In the genomic region with DNA sequence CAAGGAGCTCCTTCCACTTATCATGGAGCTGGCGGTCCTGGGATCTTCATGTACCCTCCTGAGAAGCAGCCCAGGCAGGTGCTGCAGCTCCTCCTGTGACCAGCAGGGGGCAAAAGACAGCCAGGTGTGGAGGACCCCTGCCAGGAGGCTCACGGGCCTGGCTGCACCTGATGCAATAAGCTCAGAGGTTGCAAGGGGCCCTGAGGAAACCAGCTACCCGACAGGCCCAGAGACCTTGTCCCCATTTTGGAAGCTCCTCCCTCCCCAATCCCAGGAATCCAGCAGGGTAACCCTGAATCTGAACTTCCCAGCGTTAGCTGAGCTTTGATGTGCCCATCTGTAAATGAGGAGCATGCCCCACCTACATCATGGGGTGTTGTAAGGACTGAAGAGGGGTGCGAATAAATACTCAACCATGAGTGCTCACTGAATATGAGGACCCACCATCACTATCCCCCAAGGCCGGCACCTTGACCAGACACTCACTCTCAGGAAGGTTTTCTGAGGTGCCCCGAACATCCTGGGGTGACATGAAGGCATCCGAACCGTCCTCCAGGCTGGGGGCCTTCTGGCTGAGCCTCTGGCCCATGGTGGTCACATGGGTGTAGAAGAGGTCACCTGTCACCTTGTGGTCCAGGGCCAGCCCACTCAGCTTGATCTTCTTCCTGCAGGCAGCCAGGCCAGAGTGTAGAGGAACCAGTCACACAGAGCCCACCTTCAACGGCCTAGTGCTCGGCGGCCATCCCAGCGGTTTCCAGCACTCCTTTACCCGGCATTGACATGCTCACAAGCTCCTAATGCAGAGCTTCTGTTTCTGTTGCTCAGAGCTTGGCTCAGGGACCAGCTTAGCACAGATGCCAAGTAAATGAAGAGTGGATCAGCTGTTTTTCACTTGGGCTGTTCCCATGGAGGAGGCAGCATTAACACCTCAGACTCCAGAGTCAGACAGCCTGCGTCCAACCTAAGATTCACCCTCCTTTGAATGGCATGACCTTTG, we compare ENCODE assay signal across 8 cellular contexts. TPM values are rescaled to one million over a fixed set of nuclear protein-coding genes. Genes with fewer than 3 reads are reported as not detected.
DNase-seq lines count a peak whose midpoint lies in the region; ATAC-seq and TF ChIP-seq lines count a peak whose summit lies in the region.

No MANE protein-coding gene starts in this region.

- H3K9me3 ChIP-seq in SK-N-SH = no peaks in the 10 kb centered on the region
- H3K9me3 ChIP-seq in iPS-20b (ENCODE audit: insufficient read depth, low read depth, low read length) = no peaks in the 10 kb centered on the region

- H3K36me3 Mint-ChIP-seq in activated naive CD8-positive, alpha-beta T cell treated with anti-CD3 and anti-CD28 coated beads, Interleukin-2, amount 10 ng/mL, durations not matched to agents 7 days and 5 days = peaks cover 14% of the 10 kb centered on the region

- H3K4me1 Mint-ChIP-seq in activated naive CD8-positive, alpha-beta T cell treated with anti-CD3 and anti-CD28 coated beads, Interleukin-2, amount 10 ng/mL, durations not matched to agents 7 days and 5 days = peaks cover 15% of the 10 kb centered on the region

- H3K9ac ChIP-seq in SK-N-SH (no peak overlapping the region), iPS-20b (ENCODE audit: low read depth, low read length) (peak overlapping the region; percentile 68)

- no peaks in the 10 kb centered on the region for H4K20me1 ChIP-seq in SK-N-SH (ENCODE audit: insufficient read depth)

- peak; percentile 62 for ATAC-seq in Right ventricle myocardium inferior
- peak; percentile 70 for ATAC-seq in HG03469 (IDR thresholded peaks at IDR 0.05; ENCODE audit: unreplicated experiment)
- ATAC-seq in activated naive CD8-positive, alpha-beta T cell treated with anti-CD3 and anti-CD28 coated beads, Interleukin-2, amount 10 ng/mL, durations not matched to agents 7 days and 5 days (ENCODE audit: low read depth) = peak; percentile 82

- H3K4me2 ChIP-seq in SK-N-SH = no peak overlapping the region

- TF ChIP-seq EP300 in SK-N-SH (IDR thresholded peaks at IDR 0.05; ENCODE audit: borderline replicate concordance in 1 of 2, low read depth in 1 of 2, low read length in 1 of 2) = no peak

- H3K9me2 ChIP-seq in SK-N-SH = no peaks in the 10 kb centered on the region

- H3K4me3 ChIP-seq in SK-N-SH (ENCODE audit: low read depth in 2 of 2, low read length in 1 of 2) (no peak overlapping the region; a peak in 1 of 4 replicates), iPS-20b (ENCODE audit: low read length) (no peak overlapping the region)

- no peaks in the 10 kb centered on the region for H3K9me3 Mint-ChIP-seq in activated naive CD8-positive, alpha-beta T cell treated with anti-CD3 and anti-CD28 coated beads, Interleukin-2, amount 10 ng/mL, durations not matched to agents 7 days and 5 days

- H3K79me2 ChIP-seq in SK-N-SH (ENCODE audit: insufficient read depth) = no peaks in the 10 kb centered on the region

- peak overlapping the region; percentile 88 for H3K27ac Mint-ChIP-seq in activated naive CD8-positive, alpha-beta T cell treated with anti-CD3 and anti-CD28 coated beads, Interleukin-2, amount 10 ng/mL, durations not matched to agents 7 days and 5 days

- no peaks in the 10 kb centered on the region for H3K27me3 Mint-ChIP-seq in activated naive CD8-positive, alpha-beta T cell treated with anti-CD3 and anti-CD28 coated beads, Interleukin-2, amount 10 ng/mL, durations not matched to agents 7 days and 5 days

- H3K27me3 ChIP-seq in SK-N-SH (ENCODE audit: insufficient read depth) (no peaks in the 10 kb centered on the region), iPS-20b (ENCODE audit: insufficient read depth, low read length) (no peaks in the 10 kb centered on the region)

- intact Hi-C loops in Right ventricle myocardium inferior (cut with DNase I) = loop anchor here (1.0 kb wide), 1 partner anchor 33 kb away; no protein-coding TSS in a partner anchor
- intact Hi-C loops in cardiac septum (cut with DNase I) = loop anchor here (1.0 to 10.0 kb wide), 2 partner anchors 33 to 151 kb away; partner anchors contain the start of gene YPEL4

- H3K36me3 ChIP-seq in SK-N-SH (replicated peaks in 1 of 2; ENCODE audit: control insufficient read depth in 1 of 2, insufficient read depth in 2 of 2, low read length in 1 of 2) (no peaks in the 10 kb centered on the region), iPS-20b (ENCODE audit: insufficient read depth, low read depth, low read length) (peaks cover 34% of the 10 kb centered on the region; the same call in 1 of the 2 replicates)

- TF ChIP-seq RAD21 in SK-N-SH (IDR thresholded peaks at IDR 0.05; ENCODE audit: low read length) = peak; percentile 71

- peaks cover 2% of the 10 kb centered on the region for H3F3A ChIP-seq in SK-N-SH (replicated peaks; ENCODE audit: insufficient read depth)

- 77% methylated on average over 4 of the region's 15 CpGs for WGBS in SK-N-SH (ENCODE audit: low lambda C conversion rate)

- H3K4me3 Mint-ChIP-seq in activated naive CD8-positive, alpha-beta T cell treated with anti-CD3 and anti-CD28 coated beads, Interleukin-2, amount 10 ng/mL, durations not matched to agents 7 days and 5 days = no peak overlapping the region

- peaks cover 0 to 3% of the 10 kb centered on the region in 2 experiments; a peak in 1 of 4 replicates for H3K4me1 ChIP-seq in SK-N-SH (ENCODE audit: control insufficient read depth in 1 of 2, insufficient read depth in 2 of 2, low read depth in 1 of 2, low read length in 1 of 2)
- H3K4me1 ChIP-seq in iPS-20b (ENCODE audit: insufficient read depth, low read length) = no peaks in the 10 kb centered on the region

- TF ChIP-seq CTCF in SK-N-SH (IDR thresholded peaks at IDR 0.05) = peak; percentile 90

- POLR2A ChIA-PET in SK-N-SH (lab: Yijun Ruan, JAX) = interaction anchor here (0.6 to 1.8 kb wide), 6 partner anchors 19 to 154 kb away, joined by 3 to 12 read pairs (median 4); partner anchors contain the start of gene SLC43A1
- POLR2A ChIA-PET in activated naive CD8-positive, alpha-beta T cell treated with anti-CD3 and anti-CD28 coated beads, Interleukin-2, amount 10 ng/mL, durations not matched to agents 7 days and 5 days (lab: Charles Lee) = interaction anchor here (0.6 to 2.9 kb wide), 10 partner anchors 8 to 153 kb away, joined by 3 to 29 read pairs (median 4); partner anchors contain the start of genes SLC43A1, TIMM10 and UBE2L6

- no peak overlapping the region for H2AFZ ChIP-seq in SK-N-SH (ENCODE audit: low read depth)

- DNase-seq in Right ventricle myocardium inferior (ENCODE audit: missing footprints) (no peak), cardiac septum (ENCODE audit: low spot score) (no peak), SK-N-SH (peak; percentile 78), GM03348 (ENCODE audit: low spot score) (no peak)
- DNase-seq in activated naive CD8-positive, alpha-beta T cell treated with anti-CD3 and anti-CD28 coated beads, Interleukin-2, amount 10 ng/mL, durations not matched to agents 7 days and 5 days = peak; percentile 76
- peak; percentile 77 for DNase-seq in stimulated activated CD4-positive, alpha-beta T cell treated with anti-CD3 and anti-CD28 coated beads, Interleukin-2, amount 100 ng/mL, for 4 hours (ENCODE audit: low read depth)

- CTCF ChIA-PET in SK-N-SH (lab: Yijun Ruan, JAX) = interaction anchor here (0.6 to 27.2 kb wide), 41 partner anchors 11 to 254 kb away, joined by 3 to 517 read pairs (median 4); partner anchors contain the start of genes P2RX3, RTN4RL2, SLC43A1 and TIMM10

- H3K27ac ChIP-seq in SK-N-SH (ENCODE audit: low read depth in 2 of 2, low read length in 1 of 2) = no peak overlapping the region
- peak overlapping the region; percentile 68 for H3K27ac ChIP-seq in iPS-20b (ENCODE audit: low read length)

TF ChIP-seq in SK-N-SH, 30 proteins besides CTCF, POLR2A, EP300 and RAD21:
- TF ChIP-seq MEF2A (IDR thresholded peaks at IDR 0.05; ENCODE audit: borderline replicate concordance, low read depth) = no peak
- TF ChIP-seq FOXJ3 (CRISPR knock-in tag; IDR thresholded peaks at IDR 0.05) = no peak
- TF ChIP-seq SMC3 (IDR thresholded peaks at IDR 0.05; ENCODE audit: low read depth, low read length) = peak; percentile 75

RNA-seq across cellular contexts. Expression of gene SLC43A1, which starts 21.7 kb away (rescaled TPM):
- total RNA-seq in Right ventricle myocardium inferior = 6.4 TPM
- total RNA-seq in cardiac septum = 2.0 TPM
- polyA plus RNA-seq in SK-N-SH (2012; rRNA removed) = 3.7 and 4.4 TPM in 2 replicates
- 1.7 and 3.2 TPM in 2 replicates for polyA plus RNA-seq in SK-N-SH (2012; cell fraction: cytosol; rRNA removed)
- 11.4 and 13.9 TPM in 2 replicates for polyA plus RNA-seq in SK-N-SH (2012; cell fraction: nucleus; rRNA removed)
- total RNA-seq in activated naive CD8-positive, alpha-beta T cell treated with anti-CD3 and anti-CD28 coated beads, Interleukin-2, amount 10 ng/mL, durations not matched to agents 7 days and 5 days = 10 to 100 TPM; 28.2 to 28.8 TPM

RNA-seq across cellular contexts. Expression of gene RTN4RL2, which starts 33.5 kb away (rescaled TPM):
- 1.6 TPM for total RNA-seq in Right ventricle myocardium inferior
- total RNA-seq in cardiac septum = 0.73 TPM
- 0.08 and 0.30 TPM in 2 replicates for polyA plus RNA-seq in SK-N-SH (2012; rRNA removed)
- polyA plus RNA-seq in SK-N-SH (2012; cell fraction: cytosol; rRNA removed) = 0.13 and 0.39 TPM in 2 replicates
- 0.26 and 0.65 TPM in 2 replicates for polyA plus RNA-seq in SK-N-SH (2012; cell fraction: nucleus; rRNA removed)
- 1 to 10 TPM in 1 of 2 experiments, under 1 TPM in 1; 0.96 to 1.6 TPM for total RNA-seq in activated naive CD8-positive, alpha-beta T cell treated with anti-CD3 and anti-CD28 coated beads, Interleukin-2, amount 10 ng/mL, durations not matched to agents 7 days and 5 days

RNA-seq across cellular contexts. Expression of gene TIMM10, which starts 36.7 kb away (rescaled TPM):
- total RNA-seq in Right ventricle myocardium inferior (58.1 TPM), cardiac septum (71.6 TPM)
- 179 and 189 TPM in 2 replicates for polyA plus RNA-seq in SK-N-SH (2012; rRNA removed)
- polyA plus RNA-seq in SK-N-SH (2012; cell fraction: cytosol; rRNA removed) = 164 and 176 TPM in 2 replicates
- polyA plus RNA-seq in SK-N-SH (2012; cell fraction: nucleus; rRNA removed) = 53.8 and 76.0 TPM in 2 replicates
- 10 to 100 TPM; 44.0 to 48.1 TPM for total RNA-seq in activated naive CD8-positive, alpha-beta T cell treated with anti-CD3 and anti-CD28 coated beads, Interleukin-2, amount 10 ng/mL, durations not matched to agents 7 days and 5 days

RNA-seq across cellular contexts. Expression of gene SMTNL1, which starts 43.6 kb away (rescaled TPM):
- total RNA-seq in Right ventricle myocardium inferior (not detected), cardiac septum (not detected)
- polyA plus RNA-seq in SK-N-SH (2012; rRNA removed) = not detected in 2 replicates
- not detected in 2 replicates for polyA plus RNA-seq in SK-N-SH (2012; cell fraction: cytosol; rRNA removed)
- not detected in 2 replicates for polyA plus RNA-seq in SK-N-SH (2012; cell fraction: nucleus; rRNA removed)
- total RNA-seq in activated naive CD8-positive, alpha-beta T cell treated with anti-CD3 and anti-CD28 coated beads, Interleukin-2, amount 10 ng/mL, durations not matched to agents 7 days and 5 days = not detected

Comparison
In these comparisons a context has a peak if more than half of its experiments do, and no peak if none do; other contexts are left out.
1. DNase-seq: peak in SK-N-SH (single experiment), activated naive CD8-positive, alpha-beta T cell treated with anti-CD3 and anti-CD28 coated beads, Interleukin-2, amount 10 ng/mL, durations not matched to agents 7 days and 5 days (single experiment) and stimulated activated CD4-positive, alpha-beta T cell treated with anti-CD3 and anti-CD28 coated beads, Interleukin-2, amount 100 ng/mL, for 4 hours (single experiment); none in Right ventricle myocardium inferior (single experiment), cardiac septum (single experiment) and GM03348 (single experiment).
2. Peak in every context shown above with its lines, with median percentiles within 50 percentile points of each other: ATAC-seq.